Comparison of ENCODE assay signal across 19 cellular contexts in the genomic region with DNA sequence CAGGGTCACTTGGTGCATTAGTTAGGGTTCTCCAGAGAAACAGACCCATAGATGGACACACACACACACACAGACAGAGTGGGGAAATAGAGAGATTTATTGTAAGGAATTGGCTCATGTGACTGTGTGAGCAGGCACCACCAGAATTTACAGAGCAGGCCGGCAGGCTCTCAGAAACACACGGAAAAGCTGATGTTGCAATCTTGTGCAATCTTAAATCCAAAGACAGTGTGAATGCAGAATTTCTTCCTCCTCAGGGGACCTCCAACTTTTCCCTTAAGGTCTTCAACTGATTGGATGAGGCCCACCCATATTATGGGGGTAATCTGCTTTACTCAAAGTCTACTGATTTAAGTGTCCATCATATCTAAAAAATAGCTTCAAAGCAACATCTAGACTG. TPM values are rescaled to one million over a fixed set of nuclear protein-coding genes. Genes with fewer than 3 reads are reported as not detected.
DNase-seq lines count a peak whose midpoint lies in the region; ATAC-seq and TF ChIP-seq lines count a peak whose summit lies in the region.
"Had no signal": no experiment of that assay in that cellular context is flagged by ENCODE, and none has a peak within 500 bp of the region (broad histone marks: within the 10 kb centered on the region; RNA-seq: fewer than 3 reads in every experiment).

No MANE protein-coding gene starts in this region.

- H3K27me3 ChIP-seq in breast epithelium (no peaks in the 10 kb centered on the region), adipocyte (replicated peaks; ENCODE audit: control insufficient read depth, insufficient read depth, low read length) (no peaks in the 10 kb centered on the region)
- H3K27me3 ChIP-seq: cardiac muscle cell, upper lobe of left lung had no signal

- CTCF ChIA-PET in MCF 10A (lab: Yijun Ruan, JAX), result interaction anchor here (0.6 to 1.2 kb wide), 2 partner anchors 24 to 664 kb away, joined by 3 read pairs; no protein-coding TSS in a partner anchor

- no peak overlapping the region for H3K4me3 Mint-ChIP-seq in MCF 10A (ENCODE audit: unreplicated experiment)
- H3K4me3 Mint-ChIP-seq: activated naive CD8-positive, alpha-beta T cell treated with anti-CD3 and anti-CD28 coated beads, Interleukin-2, amount 50 U/mL, for 24 hours; memory B cell had no signal

- no peak overlapping the region for H3K27ac Mint-ChIP-seq in MCF 10A (ENCODE audit: low read depth, unreplicated experiment)
- H3K27ac Mint-ChIP-seq: activated naive CD8-positive, alpha-beta T cell treated with anti-CD3 and anti-CD28 coated beads, Interleukin-2, amount 50 U/mL, for 24 hours; memory B cell had no signal

- H3K27me3 Mint-ChIP-seq in MCF 10A (ENCODE audit: insufficient read depth, unreplicated experiment), result no peaks in the 10 kb centered on the region
- H3K27me3 Mint-ChIP-seq: memory B cell had no signal

- H3K36me3 ChIP-seq in breast epithelium, result no peaks in the 10 kb centered on the region
- no peaks in the 10 kb centered on the region for H3K36me3 ChIP-seq in adipocyte (ENCODE audit: control insufficient read depth, insufficient read depth, low read length, severe bottlenecking)
- H3K36me3 ChIP-seq: cardiac muscle cell, upper lobe of left lung had no signal

- POLR2A ChIA-PET in MCF 10A (lab: Yijun Ruan, JAX), result interaction anchor here (1.0 kb wide), 1 partner anchor 9 kb away, joined by 3 read pairs; no protein-coding TSS in a partner anchor

- BruUV-seq in MCF 10A (replicated peaks; lab: Mats Ljungman, UMichigan), result no TSS peak

- H3K27ac ChIP-seq in breast epithelium (no peak overlapping the region), caudate nucleus (ENCODE audit: low read depth, low read length) (no peak overlapping the region)
- H3K27ac ChIP-seq: cardiac muscle cell, upper lobe of left lung had no signal

- no peak for TF ChIP-seq POLR2A in breast epithelium (IDR thresholded peaks at IDR 0.05)

- peak; percentile 47 for DNase-seq in MCF 10A (ENCODE audit: unreplicated experiment)
- no peak for DNase-seq in breast epithelium (ENCODE audit: low spot score in 2 of 2)
- peak; percentile 73 for DNase-seq in adipocyte (ENCODE audit: low read depth)
- DNase-seq in fibroblast of villous mesenchyme (ENCODE audit: low read depth), result peak; percentile 87
- no peak for DNase-seq in T-helper 1 cell
- DNase-seq in OCI-M1 (lab: John Stamatoyannopoulos, UW), result no peak
- DNase-seq in caudate nucleus (lab: John Stamatoyannopoulos, UW), result no peak
- DNase-seq: 8988T; activated CD4-positive, alpha-beta T cell treated with anti-CD3 and anti-CD28 coated beads for 48 hours; activated effector memory CD4-positive, alpha-beta T cell treated with anti-CD3 and anti-CD28 coated beads, Interleukin-2, amount 50 U/mL, for 16 hours; activated naive CD8-positive, alpha-beta T cell treated with anti-CD3 and anti-CD28 coated beads, Interleukin-2, amount 50 U/mL, for 24 hours; C1 segment of cervical spinal cord; NCI-H2081 treated with DMSO at 0.1 percent for 48 hours; nucleus accumbens; stimulated activated CD4-positive, alpha-beta T cell treated with anti-CD3 and anti-CD28 coated beads, Interleukin-12 subunit alpha, Interleukin-12 subunit beta, amount 100 ng/mL, for 4 hours had no signal

- peaks cover 12% of the 10 kb centered on the region for H3K4me1 Mint-ChIP-seq in MCF 10A (ENCODE audit: insufficient read depth, unreplicated experiment)
- H3K4me1 Mint-ChIP-seq: activated naive CD8-positive, alpha-beta T cell treated with anti-CD3 and anti-CD28 coated beads, Interleukin-2, amount 50 U/mL, for 24 hours had no signal

- no peak overlapping the region for H3K9ac ChIP-seq in adipocyte (ENCODE audit: low read length)

- TF ChIP-seq CTCF in MCF 10A (IDR thresholded peaks at IDR 0.05; ENCODE audit: unreplicated experiment) (no peak), breast epithelium (IDR thresholded peaks at IDR 0.05) (no peak), fibroblast of villous mesenchyme (IDR thresholded peaks at IDR 0.05; ENCODE audit: insufficient read depth, low read depth, low read length) (no peak)

- no peaks in the 10 kb centered on the region for H3K36me3 Mint-ChIP-seq in MCF 10A (ENCODE audit: insufficient read depth, unreplicated experiment)
- H3K36me3 Mint-ChIP-seq: memory B cell had no signal

- no peaks in the 10 kb centered on the region for H3K4me1 ChIP-seq in breast epithelium
- peaks cover 13% of the 10 kb centered on the region for H3K4me1 ChIP-seq in adipocyte (ENCODE audit: control insufficient read depth, insufficient read depth, low read length)

- H3K9me3 ChIP-seq in breast epithelium (no peaks in the 10 kb centered on the region), adipocyte (ENCODE audit: control insufficient read depth, low read length) (peaks cover 4% of the 10 kb centered on the region)
- H3K9me3 ChIP-seq: upper lobe of left lung had no signal

- no peaks in the 10 kb centered on the region for H3K9me3 Mint-ChIP-seq in MCF 10A (ENCODE audit: unreplicated experiment)
- H3K9me3 Mint-ChIP-seq: activated naive CD8-positive, alpha-beta T cell treated with anti-CD3 and anti-CD28 coated beads, Interleukin-2, amount 50 U/mL, for 24 hours; memory B cell had no signal

- intact Hi-C loops in MCF 10A (cut with micrococcal nuclease) (no loop called here), breast epithelium (cut with DNase I; ENCODE audit: low total_unique reads) (no loop called here)

- no peak for ATAC-seq in GM21381 (IDR thresholded peaks at IDR 0.05; ENCODE audit: unreplicated experiment)
- ATAC-seq: activated naive CD8-positive, alpha-beta T cell treated with anti-CD3 and anti-CD28 coated beads, Interleukin-2, amount 50 U/mL, for 24 hours had no signal

- H3K4me3 ChIP-seq in breast epithelium (no peak overlapping the region), adipocyte (ENCODE audit: low read length) (no peak overlapping the region), fibroblast of villous mesenchyme (ENCODE audit: low read depth, low read length) (no peak overlapping the region)
- H3K4me3 ChIP-seq: cardiac muscle cell, upper lobe of left lung had no signal

RNA-seq across cellular contexts. Expression of gene APIP, which starts 49.8 kb away (rescaled TPM):
- total RNA-seq in MCF 10A (2022), result 32.4 and 36.9 TPM in 2 replicates
- 10 to 100 TPM; 27.7 to 46.4 (median 29.8) TPM for total RNA-seq in breast epithelium
- total RNA-seq in fibroblast of villous mesenchyme, result 22.5 and 33.2 TPM in 2 replicates

RNA-seq across cellular contexts. Expression of gene PDHX, which starts 50.0 kb away (rescaled TPM):
- 35.5 and 35.9 TPM in 2 replicates for total RNA-seq in MCF 10A (2022)
- 10 to 100 TPM; 32.1 to 42.7 (median 41.6) TPM for total RNA-seq in breast epithelium
- 32.5 and 66.9 TPM in 2 replicates for total RNA-seq in fibroblast of villous mesenchyme

Comparison
In these comparisons a context has a peak if more than half of its experiments do, and no peak if none do; other contexts are left out.
1. DNase-seq: peak in MCF 10A (single experiment), adipocyte (single experiment) and fibroblast of villous mesenchyme (single experiment); none in breast epithelium (0 of 2), T-helper 1 cell (0 of 5), OCI-M1 (single experiment) and caudate nucleus (0 of 61).